7 cellular contexts compared by ENCODE assay signal in genomic region chr9:36574045-36574444, GRCh38. TPM values are rescaled to one million over a fixed set of nuclear protein-coding genes. Genes with fewer than 3 reads are reported as not detected.
DNase-seq lines count a peak whose midpoint lies in the region; ATAC-seq and TF ChIP-seq lines count a peak whose summit lies in the region.
"Not testable (repeated sequence)": the region's sequence is repeated elsewhere in the genome, so short reads cannot be mapped to it uniquely, and the experiment has no call there.

No MANE protein-coding gene starts in this region.

- WGBS in hepatocyte (ENCODE audit: low lambda C conversion rate, missing lambda C conversion rate), result 91% methylated on average over 8 of the region's 8 CpGs

- TF ChIP-seq CTCF in Caco-2 (IDR thresholded peaks at IDR 0.05; ENCODE audit: insufficient read depth in 1 of 2, low read depth in 1 of 2, low read length in 1 of 2, severe bottlenecking in 1 of 2, unreplicated experiment in 1 of 2); chondrocyte (IDR thresholded peaks at IDR 0.05); hepatocyte (IDR thresholded peaks at IDR 0.05; ENCODE audit: poor library complexity); neural progenitor cell (IDR thresholded peaks at IDR 0.05): not testable (repeated sequence)

- DNase-seq in Caco-2; SJSA1 (ENCODE audit: low read depth in 1 of 2, low spot score in 2 of 2); activated T-cell treated with anti-CD3 and anti-CD28 coated beads, Interleukin-2, amount 50 U/mL, for 72 hours; chondrocyte (ENCODE audit: low spot score); hepatocyte (ENCODE audit: low spot score); neural progenitor cell (ENCODE audit: low spot score): not testable (repeated sequence)

- peaks cover 13% of the 10 kb centered on the region for H3F3A ChIP-seq in neural progenitor cell (ENCODE audit: low read depth)

- H3K79me2 ChIP-seq in hepatocyte (peaks cover 44% of the 10 kb centered on the region), neural progenitor cell (ENCODE audit: low read depth) (peaks cover 62% of the 10 kb centered on the region)

- H3K27me3 Mint-ChIP-seq in Caco-2 (ENCODE audit: insufficient read depth, unreplicated experiment); IgD-negative memory B cell; activated T-cell treated with anti-CD3 and anti-CD28 coated beads, Interleukin-2, amount 50 U/mL, for 72 hours (ENCODE audit: low read depth); chondrocyte (ENCODE audit: low read depth): not testable (repeated sequence)
- peaks cover 11% of the 10 kb centered on the region for H3K27me3 Mint-ChIP-seq in neural progenitor cell (ENCODE audit: insufficient read depth, low read depth)

- H3K4me3 ChIP-seq in Caco-2 (ENCODE audit: low read depth, low read length) (peak overlapping the region; percentile 97), SJSA1 (peak overlapping the region; percentile 67), neural progenitor cell (peak overlapping the region; percentile 92)
- not testable (repeated sequence) for H3K4me3 ChIP-seq in hepatocyte

- H3K27ac Mint-ChIP-seq in Caco-2 (ENCODE audit: unreplicated experiment) (peak overlapping the region; percentile 91), IgD-negative memory B cell (peak overlapping the region in 1 of 3 donors; percentile 17), neural progenitor cell (peak overlapping the region; percentile 66)
- H3K27ac Mint-ChIP-seq in activated T-cell treated with anti-CD3 and anti-CD28 coated beads, Interleukin-2, amount 50 U/mL, for 72 hours, result peak overlapping the region; percentile 90
- H3K27ac Mint-ChIP-seq in chondrocyte (ENCODE audit: unreplicated experiment), result not testable (repeated sequence)

- intact Hi-C loops in Caco-2 (cut with micrococcal nuclease; ENCODE audit: unreplicated experiment), result not testable (repeated sequence)

- not testable (repeated sequence) for H3K9me3 Mint-ChIP-seq in Caco-2 (ENCODE audit: unreplicated experiment); IgD-negative memory B cell; activated T-cell treated with anti-CD3 and anti-CD28 coated beads, Interleukin-2, amount 50 U/mL, for 72 hours; chondrocyte (ENCODE audit: low read depth); neural progenitor cell

- H3K9me3 ChIP-seq in Caco-2; SJSA1 (replicated peaks); hepatocyte (ENCODE audit: low read depth); neural progenitor cell (ENCODE audit: low read depth): not testable (repeated sequence)

- H3K4me1 ChIP-seq in Caco-2 (peaks cover 46% of the 10 kb centered on the region), SJSA1 (replicated peaks) (peaks cover 21% of the 10 kb centered on the region), neural progenitor cell (peaks cover 10% of the 10 kb centered on the region)
- not testable (repeated sequence) for H3K4me1 ChIP-seq in hepatocyte (ENCODE audit: insufficient read depth)

- not testable (repeated sequence) for ATAC-seq in activated T-cell treated with anti-CD3 and anti-CD28 coated beads, Interleukin-2, amount 50 U/mL, for 72 hours (replicated peaks in 1 of 2)

- not testable (repeated sequence) for H3K27me3 ChIP-seq in Caco-2 (replicated peaks; ENCODE audit: control insufficient read depth, insufficient read depth, low read length); SJSA1 (replicated peaks); hepatocyte; neural progenitor cell

- H3K9me2 ChIP-seq in hepatocyte (replicated peaks; ENCODE audit: insufficient read depth), result not testable (repeated sequence)

- H3K27ac ChIP-seq in SJSA1, result peak overlapping the region; percentile 77
- not testable (repeated sequence) for H3K27ac ChIP-seq in hepatocyte, neural progenitor cell

- not testable (repeated sequence) for H4K20me1 ChIP-seq in hepatocyte (ENCODE audit: insufficient read depth, poor library complexity, severe bottlenecking)
- peaks cover 24% of the 10 kb centered on the region for H4K20me1 ChIP-seq in neural progenitor cell (ENCODE audit: low read depth)

- H3K4me3 Mint-ChIP-seq in Caco-2 (ENCODE audit: unreplicated experiment) (peak overlapping the region; percentile 92), IgD-negative memory B cell (peak overlapping the region in 3 of 4 donors; percentile 65 to 92 (median 87)), chondrocyte (ENCODE audit: unreplicated experiment) (peak overlapping the region; percentile 90), neural progenitor cell (peak overlapping the region; percentile 98)
- peak overlapping the region; percentile 93 to 97 for H3K4me3 Mint-ChIP-seq in activated T-cell treated with anti-CD3 and anti-CD28 coated beads, Interleukin-2, amount 50 U/mL, for 72 hours

- not testable (repeated sequence) for BruUV-seq in Caco-2 (replicated peaks; lab: Mats Ljungman, UMichigan)

- not testable (repeated sequence) for H3K36me3 ChIP-seq in Caco-2 (ENCODE audit: control insufficient read depth, insufficient read depth, low read length); hepatocyte (replicated peaks; ENCODE audit: insufficient read depth, low read depth); neural progenitor cell
- H3K36me3 ChIP-seq in SJSA1, result peaks cover 24% of the 10 kb centered on the region

- CTCF ChIA-PET in Caco-2 (lab: Charles Lee), result not testable (repeated sequence)

- H3K9ac ChIP-seq in neural progenitor cell, result peak overlapping the region; percentile 75

- peak overlapping the region; percentile 86 for H3K4me2 ChIP-seq in hepatocyte
- H3K4me2 ChIP-seq in neural progenitor cell, result peak overlapping the region; percentile 86

- POLR2A ChIA-PET in Caco-2 (lab: Charles Lee), result not testable (repeated sequence)

- H3K36me3 Mint-ChIP-seq in Caco-2 (ENCODE audit: insufficient read depth, unreplicated experiment), result peaks cover 38% of the 10 kb centered on the region
- not testable (repeated sequence) for H3K36me3 Mint-ChIP-seq in IgD-negative memory B cell; chondrocyte (ENCODE audit: low read depth)
- H3K36me3 Mint-ChIP-seq in activated T-cell treated with anti-CD3 and anti-CD28 coated beads, Interleukin-2, amount 50 U/mL, for 72 hours (ENCODE audit: insufficient read depth in 2 of 2), result peaks cover 14 to 19% of the 10 kb centered on the region in 2 donors
- H3K36me3 Mint-ChIP-seq in neural progenitor cell, result peaks cover 21% of the 10 kb centered on the region

- H3K4me1 Mint-ChIP-seq in Caco-2 (ENCODE audit: low read depth, unreplicated experiment) (peaks cover 22% of the 10 kb centered on the region), IgD-negative memory B cell (peaks cover 9 to 21% (median 17%) of the 10 kb centered on the region in 3 donors), chondrocyte (ENCODE audit: low read depth) (peaks cover 26% of the 10 kb centered on the region), neural progenitor cell (peaks cover 28% of the 10 kb centered on the region)
- peaks cover 48% of the 10 kb centered on the region for H3K4me1 Mint-ChIP-seq in activated T-cell treated with anti-CD3 and anti-CD28 coated beads, Interleukin-2, amount 50 U/mL, for 72 hours (ENCODE audit: low read depth)

- H2AFZ ChIP-seq in hepatocyte (peak overlapping the region; percentile 100), neural progenitor cell (replicated peaks) (peak overlapping the region; percentile 86)

RNA-seq across cellular contexts. Expression of gene MELK, which starts 1.4 kb away (rescaled TPM):
- total RNA-seq in Caco-2 (2022) (57.8 and 59.6 TPM in 2 replicates), chondrocyte (9.5 to 12.6 TPM (median 10.4 TPM) in 3 replicates), hepatocyte (11.0 and 12.5 TPM in 2 replicates), neural progenitor cell (ENCODE audit: low replicate concordance) (69.9 and 112 TPM in 2 replicates)
- polyA plus RNA-seq in IgD-negative memory B cell (not detected), hepatocyte (6.9 and 11.0 TPM in 2 replicates)
- total RNA-seq in SJSA1 (2014; rRNA removed; shearing (Covaris generic)), result 24.7 and 43.9 TPM in 2 replicates
- 10 to 100 TPM; 47.4 to 51.4 TPM for total RNA-seq in activated T-cell treated with anti-CD3 and anti-CD28 coated beads, Interleukin-2, amount 50 U/mL, for 72 hours
